ENCODE assay signal across 15 cellular contexts in the genomic region with DNA sequence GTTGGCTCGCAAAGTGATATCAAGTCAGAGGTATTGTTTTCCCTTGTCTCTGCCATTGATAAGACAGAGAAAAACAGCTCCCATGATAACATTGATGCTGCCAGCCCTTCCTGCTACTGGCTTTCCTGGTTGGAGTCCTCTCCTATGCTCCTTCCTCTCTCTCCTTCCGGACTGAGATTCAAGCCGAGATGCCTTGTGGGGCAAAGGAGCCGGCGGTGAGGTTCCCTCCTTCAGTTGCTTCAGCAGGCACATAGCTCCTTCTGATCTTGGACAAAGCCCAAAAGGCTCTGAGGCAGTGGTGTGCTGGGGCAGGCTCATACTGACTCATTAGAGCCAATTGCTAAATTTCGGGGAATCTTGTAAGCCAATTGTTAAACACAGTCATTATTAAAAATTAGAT. TPM values are rescaled to one million over a fixed set of nuclear protein-coding genes. Genes with fewer than 3 reads are reported as not detected.
A peak's percentile ranks its signal among the peaks of the same experiment; 100 is the strongest.
DNase-seq lines count a peak whose midpoint lies in the region; ATAC-seq and TF ChIP-seq lines count a peak whose summit lies in the region.
"Had no signal": no experiment of that assay in that cellular context is flagged by ENCODE, and none has a peak within 500 bp of the region (broad histone marks: within the 10 kb centered on the region; RNA-seq: fewer than 3 reads in every experiment).

No MANE protein-coding gene starts in this region.

- CTCF ChIA-PET in PC-3 (lab: Charles Lee), result interaction anchor here (0.6 to 1.4 kb wide), 5 partner anchors 10 to 80 kb away, joined by 3 to 16 read pairs (median 4); no protein-coding TSS in a partner anchor

- H3K9ac ChIP-seq in PC-3 (ENCODE audit: low read length) (no peak overlapping the region), fibroblast of lung (ENCODE audit: insufficient read depth, low read length) (no peak overlapping the region)

- no peak for TF ChIP-seq EP300 in ovary (IDR thresholded peaks at IDR 0.05)

- TF ChIP-seq POLR2A in ovary (IDR thresholded peaks at IDR 0.05) (no peak), prostate gland (IDR thresholded peaks at IDR 0.05) (no peak)

- BruUV-seq in PC-3 (replicated peaks; lab: Mats Ljungman, UMichigan), result no TSS peak

- DNase-seq in AG09319 (ENCODE audit: extremely low read depth, low read depth), result peak; percentile 75
- DNase-seq in PC-3, result peak; percentile 99
- peak; percentile 82 to 94 for DNase-seq in fibroblast of lung (ENCODE audit: low read depth in 2 of 2)
- DNase-seq in ovary, result peak in 3 of 5 donors; percentile 47 to 64 (median 64)
- DNase-seq in central memory CD4-positive, alpha-beta T cell, result no peak
- no peak for DNase-seq in prostate gland (ENCODE audit: low spot score)
- DNase-seq in NCI-H82 treated with DMSO at 0.1 percent for 48 hours (lab: John Stamatoyannopoulos, UW; ENCODE audit: unreplicated experiment), result no peak
- no peak for DNase-seq in activated T-cell treated with anti-CD3 and anti-CD28 coated beads, Interleukin-2, amount 50 U/mL, for 4 hours
- DNase-seq: activated CD4-positive, alpha-beta T cell treated with anti-CD3 and anti-CD28 coated beads, Interleukin-2, amount 10 ng/mL, durations not matched to agents 7 days and 5 days; activated gamma-delta T cell treated with Interleukin-2 at 50 U/mL for 16 hours; dermis blood vessel endothelial cell; hypothalamus; NCI-H1105; NCI-H526 treated with DMSO at 0.1 percent for 48 hours; spleen had no signal

- TF ChIP-seq CTCF in AG09319 (IDR thresholded peaks at IDR 0.05; ENCODE audit: low read depth, low read length) (no peak), PC-3 (conservative IDR thresholded peaks at IDR 0.05; ENCODE audit: low read depth, low read length) (no peak), fibroblast of lung (conservative IDR thresholded peaks at IDR 0.05 in 1 of 2, IDR thresholded peaks at IDR 0.05 in 1 of 2; ENCODE audit: low read depth in 1 of 2, low read length in 2 of 2) (no peak), ovary (IDR thresholded peaks at IDR 0.05) (no peak), prostate gland (IDR thresholded peaks at IDR 0.05) (no peak)

- H3K4me3 Mint-ChIP-seq in activated T-cell treated with anti-CD3 and anti-CD28 coated beads, Interleukin-2, amount 50 U/mL, for 4 hours, result no peak overlapping the region
- H3K4me3 Mint-ChIP-seq: activated CD4-positive, alpha-beta T cell treated with anti-CD3 and anti-CD28 coated beads, Interleukin-2, amount 10 ng/mL, durations not matched to agents 7 days and 5 days had no signal

- H3K27me3 ChIP-seq in PC-3 (ENCODE audit: low read length), result no peaks in the 10 kb centered on the region
- no peaks in the 10 kb centered on the region for H3K27me3 ChIP-seq in fibroblast of lung (ENCODE audit: control insufficient read depth, insufficient read depth, low read length)
- no peaks in the 10 kb centered on the region for H3K27me3 ChIP-seq in ovary
- H3K27me3 ChIP-seq in prostate gland (replicated peaks; ENCODE audit: insufficient read depth), result no peaks in the 10 kb centered on the region
- H3K27me3 ChIP-seq: spleen had no signal

- POLR2A ChIA-PET in PC-3 (lab: Charles Lee; ENCODE audit: unreplicated experiment), result interaction anchor here (0.6 to 0.8 kb wide), 3 partner anchors 8 to 192 kb away, joined by 3 to 5 read pairs (median 3); partner anchors contain the start of gene ZCCHC24

- H3K27ac ChIP-seq in PC-3 (ENCODE audit: low read length) (no peak overlapping the region), fibroblast of lung (ENCODE audit: insufficient read depth, low read length) (no peak overlapping the region), ovary (no peak overlapping the region), prostate gland (no peak overlapping the region)
- H3K27ac ChIP-seq: spleen had no signal

- peak overlapping the region; percentile 30 for H3K4me2 ChIP-seq in PC-3 (ENCODE audit: low read length)
- peak overlapping the region; percentile 20 for H3K4me2 ChIP-seq in fibroblast of lung (ENCODE audit: extremely low read depth, insufficient read depth, low read length)

- H3K4me3 ChIP-seq in PC-3 (ENCODE audit: low read length) (no peak overlapping the region), fibroblast of lung (replicated peaks in 1 of 4; ENCODE audit: control extremely low read depth in 1 of 4, insufficient read depth in 1 of 4, low read depth in 3 of 4, low read length in 4 of 4) (no peak overlapping the region), ovary (no peak overlapping the region), prostate gland (no peak overlapping the region)
- H3K4me3 ChIP-seq: spleen had no signal

- H3K79me2 ChIP-seq in PC-3 (ENCODE audit: low read length) (no peaks in the 10 kb centered on the region), fibroblast of lung (ENCODE audit: control insufficient read depth, insufficient read depth, low read length) (no peaks in the 10 kb centered on the region)

- H3K4me1 Mint-ChIP-seq in activated T-cell treated with anti-CD3 and anti-CD28 coated beads, Interleukin-2, amount 50 U/mL, for 4 hours (ENCODE audit: low read depth), result no peaks in the 10 kb centered on the region
- H3K4me1 Mint-ChIP-seq: activated CD4-positive, alpha-beta T cell treated with anti-CD3 and anti-CD28 coated beads, Interleukin-2, amount 10 ng/mL, durations not matched to agents 7 days and 5 days had no signal

- WGBS in ovary, 3 donors, result 26 to 34% (median 29%) methylated on average over 6 of the region's 6 CpGs
- WGBS in prostate gland, result 31% methylated on average over 6 of the region's 6 CpGs

- H3K4me1 ChIP-seq in PC-3 (ENCODE audit: insufficient read depth, low read length) (peaks cover 29% of the 10 kb centered on the region), fibroblast of lung (ENCODE audit: control insufficient read depth, extremely low read depth, insufficient read depth, low read length) (peaks cover 19% of the 10 kb centered on the region), ovary (ENCODE audit: insufficient read depth) (peaks cover 2% of the 10 kb centered on the region), prostate gland (replicated peaks) (no peaks in the 10 kb centered on the region)

- peak overlapping the region; percentile 56 for H2AFZ ChIP-seq in PC-3 (ENCODE audit: low read length)
- H2AFZ ChIP-seq in fibroblast of lung (ENCODE audit: low read length), result no peak overlapping the region

- intact Hi-C loops in PC-3 (cut with micrococcal nuclease) (no loop called here), ovary (cut with DNase I) (no loop called here), prostate gland (cut with DNase I) (no loop called here)

- H4K20me1 ChIP-seq in PC-3 (ENCODE audit: low read length) (no peaks in the 10 kb centered on the region), fibroblast of lung (ENCODE audit: control insufficient read depth, extremely low read depth, insufficient read depth, low read length) (no peaks in the 10 kb centered on the region)

- no peaks in the 10 kb centered on the region for H3F3A ChIP-seq in PC-3 (ENCODE audit: low read length, unreplicated experiment)

- H3K36me3 Mint-ChIP-seq in activated T-cell treated with anti-CD3 and anti-CD28 coated beads, Interleukin-2, amount 50 U/mL, for 4 hours (ENCODE audit: insufficient read depth), result no peaks in the 10 kb centered on the region

- H3K9me3 ChIP-seq in PC-3 (ENCODE audit: low read length) (no peaks in the 10 kb centered on the region), fibroblast of lung (ENCODE audit: control insufficient read depth, insufficient read depth, low read depth, low read length) (no peaks in the 10 kb centered on the region), ovary (no peaks in the 10 kb centered on the region), prostate gland (no peaks in the 10 kb centered on the region)
- H3K9me3 ChIP-seq: spleen had no signal

- no peaks in the 10 kb centered on the region for H3K9me3 Mint-ChIP-seq in activated T-cell treated with anti-CD3 and anti-CD28 coated beads, Interleukin-2, amount 50 U/mL, for 4 hours
- H3K9me3 Mint-ChIP-seq: activated CD4-positive, alpha-beta T cell treated with anti-CD3 and anti-CD28 coated beads, Interleukin-2, amount 10 ng/mL, durations not matched to agents 7 days and 5 days had no signal

- no peaks in the 10 kb centered on the region for H3K36me3 ChIP-seq in PC-3 (ENCODE audit: low read depth, low read length)
- H3K36me3 ChIP-seq in fibroblast of lung (ENCODE audit: control insufficient read depth, insufficient read depth, low read length), result no peaks in the 10 kb centered on the region
- no peaks in the 10 kb centered on the region for H3K36me3 ChIP-seq in ovary
- H3K36me3 ChIP-seq in prostate gland, result no peaks in the 10 kb centered on the region
- H3K36me3 ChIP-seq: spleen had no signal

- no peaks in the 10 kb centered on the region for H3K9me2 ChIP-seq in PC-3 (replicated peaks; ENCODE audit: low read length)

- peaks cover 2% of the 10 kb centered on the region for H3K27me3 Mint-ChIP-seq in activated T-cell treated with anti-CD3 and anti-CD28 coated beads, Interleukin-2, amount 50 U/mL, for 4 hours (ENCODE audit: low read depth)

- peak; percentile 79 for ATAC-seq in PC-3
- no peak for ATAC-seq in activated T-cell treated with anti-CD3 and anti-CD28 coated beads, Interleukin-2, amount 50 U/mL, for 4 hours

RNA-seq across cellular contexts. Expression of gene ZCCHC24, which starts 8.8 kb away (rescaled TPM):
- 32.9 and 40.7 TPM in 2 replicates for total RNA-seq in PC-3 (2014; rRNA removed)
- total RNA-seq in fibroblast of lung, result 40.3 and 44.4 TPM in 2 replicates
- 30.2 and 33.2 TPM in 2 replicates for polyA plus RNA-seq in fibroblast of lung
- 45.0 and 51.9 TPM in 2 replicates for polyA plus RNA-seq in fibroblast of lung (2012)
- polyA minus RNA-seq in fibroblast of lung (ENCODE audit: low replicate concordance), result 92.5 and 96.5 TPM in 2 replicates
- total RNA-seq in ovary, result 10 to 100 TPM; 21.6 to 92.1 (median 72.0) TPM
- 10 to 100 TPM; 33.5 to 35.9 TPM for polyA plus RNA-seq in ovary
- total RNA-seq in prostate gland, result 10 to 100 TPM; 20.8 to 51.2 TPM
- under 1 TPM; 0.26 to 0.92 (median 0.63) TPM for total RNA-seq in activated T-cell treated with anti-CD3 and anti-CD28 coated beads, Interleukin-2, amount 50 U/mL, for 4 hours

RNA-seq across cellular contexts. Expression of gene EIF5AL1, which starts 58.1 kb away (rescaled TPM):
- total RNA-seq in PC-3 (2014; rRNA removed) (0.51 and 0.75 TPM in 2 replicates), fibroblast of lung (0.26 and 0.33 TPM in 2 replicates), ovary (under 1 TPM in 6 of 7 donors, not detected in 1; 0.10 to 0.72 (median 0.21) TPM), prostate gland (1 to 10 TPM in 1 of 2 donors, under 1 TPM in 1; 0.32 to 1.5 TPM)
- polyA plus RNA-seq in fibroblast of lung (2.0 and 2.4 TPM in 2 replicates), ovary (under 1 TPM; 0.15 to 0.43 TPM)
- polyA plus RNA-seq in fibroblast of lung (2012), result 0.48 and 0.53 TPM in 2 replicates
- polyA minus RNA-seq in fibroblast of lung (ENCODE audit: low replicate concordance), result 0.55 and 1.1 TPM in 2 replicates
- total RNA-seq in activated T-cell treated with anti-CD3 and anti-CD28 coated beads, Interleukin-2, amount 50 U/mL, for 4 hours, result 1 to 10 TPM in 1 of 3 donors, under 1 TPM in 2; 0.46 to 2.2 (median 0.49) TPM

Comparison
In these comparisons a context has a peak if more than half of its experiments do, and no peak if none do; other contexts are left out.
1. DNase-seq: peak in AG09319 (single experiment), PC-3 (single experiment), fibroblast of lung (2 of 2) and ovary (3 of 5); none in central memory CD4-positive, alpha-beta T cell (single experiment), prostate gland (single experiment), NCI-H82 treated with DMSO at 0.1 percent for 48 hours (single experiment) and activated T-cell treated with anti-CD3 and anti-CD28 coated beads, Interleukin-2, amount 50 U/mL, for 4 hours (single experiment).
2. RNA of gene ZCCHC24, which starts 8.8 kb away (total RNA-seq): 21.6 to 92.1 TPM in ovary, 20.8 to 51.2 TPM in prostate gland, 40.3 to 44.4 TPM in fibroblast of lung and 32.9 to 40.7 TPM in PC-3; 0.26 to 0.92 TPM in activated T-cell treated with anti-CD3 and anti-CD28 coated beads, Interleukin-2, amount 50 U/mL, for 4 hours; every median in the first group is over 10 times any median in the second.